14 cellular contexts compared by ENCODE assay signal in genomic region chr2:47869859-47870258, GRCh38. TPM values are rescaled to one million over a fixed set of nuclear protein-coding genes. Genes with fewer than 3 reads are reported as not detected.
DNase-seq lines count a peak whose midpoint lies in the region; ATAC-seq and TF ChIP-seq lines count a peak whose summit lies in the region.
"Had no signal": no experiment of that assay in that cellular context is flagged by ENCODE, and none has a peak within 500 bp of the region (broad histone marks: within the 10 kb centered on the region; RNA-seq: fewer than 3 reads in every experiment).

No MANE protein-coding gene starts in this region.

- no peaks in the 10 kb centered on the region for H3K27me3 ChIP-seq in CD4-positive, CD25-positive, alpha-beta regulatory T cell (ENCODE audit: control insufficient read depth, insufficient read depth, low read length)
- no peaks in the 10 kb centered on the region for H3K27me3 ChIP-seq in HUES6 (ENCODE audit: control insufficient read depth, insufficient read depth, low read length)
- no peaks in the 10 kb centered on the region for H3K27me3 ChIP-seq in naive thymus-derived CD4-positive, alpha-beta T cell (ENCODE audit: control insufficient read depth in 2 of 2, insufficient read depth in 2 of 2, low read length in 2 of 2)
- H3K27me3 ChIP-seq in lower lobe of right lung (ENCODE audit: low read depth): no peaks in the 10 kb centered on the region

- no peaks in the 10 kb centered on the region for H3K27me3 Mint-ChIP-seq in CD4-positive, CD25-positive, alpha-beta regulatory T cell
- no peaks in the 10 kb centered on the region for H3K27me3 Mint-ChIP-seq in brain
- H3K27me3 Mint-ChIP-seq in naive thymus-derived CD4-positive, alpha-beta T cell: no peaks in the 10 kb centered on the region

- no peaks in the 10 kb centered on the region for H3K9me3 ChIP-seq in CD4-positive, CD25-positive, alpha-beta regulatory T cell (ENCODE audit: control insufficient read depth in 2 of 2, low read length in 2 of 2)
- no peaks in the 10 kb centered on the region for H3K9me3 ChIP-seq in HUES6 (ENCODE audit: control insufficient read depth, insufficient read depth, low read depth, low read length)
- no peaks in the 10 kb centered on the region for H3K9me3 ChIP-seq in naive thymus-derived CD4-positive, alpha-beta T cell (ENCODE audit: control insufficient read depth in 2 of 3, low read length in 3 of 3)
- no peaks in the 10 kb centered on the region for H3K9me3 ChIP-seq in lower lobe of right lung
- H3K9me3 ChIP-seq: prostate gland, SK-N-SH had no signal

- peaks cover 42 to 88% (median 74%) of the 10 kb centered on the region in 4 donors for H3K4me1 Mint-ChIP-seq in CD4-positive, CD25-positive, alpha-beta regulatory T cell
- H3K4me1 Mint-ChIP-seq in brain: peaks cover 81% of the 10 kb centered on the region
- peaks cover 46 to 94% (median 83%) of the 10 kb centered on the region in 7 donors for H3K4me1 Mint-ChIP-seq in naive thymus-derived CD4-positive, alpha-beta T cell

- H3K27ac ChIP-seq in CD4-positive, CD25-positive, alpha-beta regulatory T cell (ENCODE audit: insufficient read depth, low read length, poor library complexity, severe bottlenecking): peak overlapping the region; percentile 39
- peak overlapping the region; percentile 43; the same call in 1 of the 2 replicates for H3K27ac ChIP-seq in HUES6 (ENCODE audit: low read depth, low read length)
- peak overlapping the region; percentile 46 for H3K27ac ChIP-seq in naive thymus-derived CD4-positive, alpha-beta T cell (ENCODE audit: low read depth, low read length)
- no peak overlapping the region for H3K27ac ChIP-seq in lower lobe of right lung
- H3K27ac ChIP-seq: prostate gland had no signal

- no peak for ATAC-seq in CD4-positive, CD25-positive, alpha-beta regulatory T cell (ENCODE audit: low read depth in 2 of 2)
- ATAC-seq in naive thymus-derived CD4-positive, alpha-beta T cell: no peak
- ATAC-seq in lower lobe of right lung: no peak
- no peak for ATAC-seq in HG03520 (IDR thresholded peaks at IDR 0.05; ENCODE audit: unreplicated experiment)

- CTCF ChIA-PET in naive thymus-derived CD4-positive, alpha-beta T cell (lab: Charles Lee): no interaction called here

- TF ChIP-seq CTCF in brain (conservative IDR thresholded peaks at IDR 0.05) (no peak), lower lobe of right lung (IDR thresholded peaks at IDR 0.05) (no peak)

- peaks cover 10% of the 10 kb centered on the region for H3K36me3 Mint-ChIP-seq in CD4-positive, CD25-positive, alpha-beta regulatory T cell
- peaks cover 74% of the 10 kb centered on the region for H3K36me3 Mint-ChIP-seq in brain
- peaks cover 3 to 23% (median 14%) of the 10 kb centered on the region in 5 donors for H3K36me3 Mint-ChIP-seq in naive thymus-derived CD4-positive, alpha-beta T cell

- peak overlapping the region; percentile 52 to 93 (median 67) for H3K27ac Mint-ChIP-seq in CD4-positive, CD25-positive, alpha-beta regulatory T cell
- H3K27ac Mint-ChIP-seq in brain: peak overlapping the region in 3 of 5 experiments; percentile 45 to 83 (median 47)
- peak overlapping the region in 6 of 9 donors; percentile 20 to 84 (median 66) for H3K27ac Mint-ChIP-seq in naive thymus-derived CD4-positive, alpha-beta T cell

- POLR2A ChIA-PET in naive thymus-derived CD4-positive, alpha-beta T cell (lab: Charles Lee): no interaction called here

- H3K9ac ChIP-seq in HUES6 (ENCODE audit: low read length): no peak overlapping the region
- H3K9ac ChIP-seq: SK-N-SH had no signal

- H3K4me3 ChIP-seq in CD4-positive, CD25-positive, alpha-beta regulatory T cell (ENCODE audit: low read depth, low read length): no peak overlapping the region
- no peak overlapping the region; the same call in 1 of the 2 replicates for H3K4me3 ChIP-seq in HUES6 (ENCODE audit: low read depth, low read length)
- H3K4me3 ChIP-seq in naive thymus-derived CD4-positive, alpha-beta T cell (ENCODE audit: low read length): no peak overlapping the region
- no peak overlapping the region for H3K4me3 ChIP-seq in lower lobe of right lung
- H3K4me3 ChIP-seq: prostate gland had no signal

- peaks cover 51% of the 10 kb centered on the region for H3K4me1 ChIP-seq in CD4-positive, CD25-positive, alpha-beta regulatory T cell (ENCODE audit: control insufficient read depth, insufficient read depth, low read length, poor library complexity, severe bottlenecking)
- H3K4me1 ChIP-seq in HUES6 (ENCODE audit: control insufficient read depth, insufficient read depth, low read length) (peaks cover 40% of the 10 kb centered on the region), lower lobe of right lung (peaks cover 75% of the 10 kb centered on the region)
- peaks cover 7 to 49% of the 10 kb centered on the region in 2 donors for H3K4me1 ChIP-seq in naive thymus-derived CD4-positive, alpha-beta T cell (ENCODE audit: control insufficient read depth in 2 of 2, insufficient read depth in 2 of 2, low read length in 2 of 2)
- H3K4me1 ChIP-seq: prostate gland had no signal

- peaks cover 11% of the 10 kb centered on the region for H3K36me3 ChIP-seq in CD4-positive, CD25-positive, alpha-beta regulatory T cell (ENCODE audit: control insufficient read depth, insufficient read depth, low read length)
- H3K36me3 ChIP-seq in HUES6 (ENCODE audit: control insufficient read depth, insufficient read depth, low read length): no peaks in the 10 kb centered on the region
- no peaks in the 10 kb centered on the region for H3K36me3 ChIP-seq in naive thymus-derived CD4-positive, alpha-beta T cell (ENCODE audit: control insufficient read depth in 2 of 3, insufficient read depth in 3 of 3, low read length in 3 of 3)
- H3K36me3 ChIP-seq in lower lobe of right lung: no peaks in the 10 kb centered on the region
- H3K36me3 ChIP-seq: prostate gland had no signal

- DNase-seq in CD4-positive, CD25-positive, alpha-beta regulatory T cell: no peak
- no peak for DNase-seq in naive thymus-derived CD4-positive, alpha-beta T cell
- DNase-seq in hypothalamus (lab: John Stamatoyannopoulos, UW) (no peak), NCI-H510A (lab: John Stamatoyannopoulos, UW) (no peak), lower lobe of right lung (no peak)
- DNase-seq: activated CD8-positive, alpha-beta memory T cell treated with anti-CD3 and anti-CD28 coated beads, Interleukin-2, amount 50 U/mL, for 48 hours; AML-193; NCI-H2227 treated with DMSO at 0.1 percent for 48 hours; SK-N-SH; trophoblast cell had no signal

- intact Hi-C loops in naive thymus-derived CD4-positive, alpha-beta T cell (cut with micrococcal nuclease): no loop called here
- intact Hi-C loops in lower lobe of right lung (cut with DNase I): no loop called here

- H3K9me3 Mint-ChIP-seq in CD4-positive, CD25-positive, alpha-beta regulatory T cell: no peaks in the 10 kb centered on the region
- no peaks in the 10 kb centered on the region for H3K9me3 Mint-ChIP-seq in brain
- H3K9me3 Mint-ChIP-seq in naive thymus-derived CD4-positive, alpha-beta T cell: no peaks in the 10 kb centered on the region

- no peak overlapping the region for H3K4me3 Mint-ChIP-seq in CD4-positive, CD25-positive, alpha-beta regulatory T cell
- H3K4me3 Mint-ChIP-seq in brain: no peak overlapping the region
- H3K4me3 Mint-ChIP-seq in naive thymus-derived CD4-positive, alpha-beta T cell: peak overlapping the region in 3 of 10 donors; percentile 2 to 44 (median 24)

RNA-seq across cellular contexts. Expression of gene FBXO11, which starts 36.4 kb away (rescaled TPM):
- 124 TPM for total RNA-seq in CD4-positive, CD25-positive, alpha-beta regulatory T cell
- polyA plus RNA-seq in CD4-positive, CD25-positive, alpha-beta regulatory T cell: 1 to 10 TPM; 5.0 to 7.7 (median 6.0) TPM
- polyA plus RNA-seq in brain (ENCODE audit: insufficient read depth, low read depth, low replicate concordance): 30.1 TPM
- total RNA-seq in naive thymus-derived CD4-positive, alpha-beta T cell: 10 to 100 TPM; 54.6 to 92.1 (median 85.5) TPM
- polyA plus RNA-seq in naive thymus-derived CD4-positive, alpha-beta T cell: 1 to 10 TPM; 7.7 to 9.0 TPM
- 75.0 TPM for total RNA-seq in lower lobe of right lung
